8 cellular contexts compared by ENCODE assay signal in the genomic region with DNA sequence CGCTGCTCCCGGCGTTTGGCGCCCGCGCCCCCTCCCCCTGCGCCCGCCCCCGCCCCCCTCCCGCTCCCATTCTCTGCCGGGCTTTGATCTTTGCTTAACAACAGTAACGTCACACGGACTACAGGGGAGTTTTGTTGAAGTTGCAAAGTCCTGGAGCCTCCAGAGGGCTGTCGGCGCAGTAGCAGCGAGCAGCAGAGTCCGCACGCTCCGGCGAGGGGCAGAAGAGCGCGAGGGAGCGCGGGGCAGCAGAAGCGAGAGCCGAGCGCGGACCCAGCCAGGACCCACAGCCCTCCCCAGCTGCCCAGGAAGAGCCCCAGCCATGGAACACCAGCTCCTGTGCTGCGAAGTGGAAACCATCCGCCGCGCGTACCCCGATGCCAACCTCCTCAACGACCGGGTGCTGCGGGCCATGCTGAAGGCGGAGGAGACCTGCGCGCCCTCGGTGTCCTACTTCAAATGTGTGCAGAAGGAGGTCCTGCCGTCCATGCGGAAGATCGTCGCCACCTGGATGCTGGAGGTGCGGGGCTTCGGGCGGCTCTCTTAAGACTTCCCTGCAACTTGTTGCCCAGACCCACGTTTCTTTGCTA. TPM values are rescaled to one million over a fixed set of nuclear protein-coding genes. Genes with fewer than 3 reads are reported as not detected.
DNase-seq lines count a peak whose midpoint lies in the region; ATAC-seq and TF ChIP-seq lines count a peak whose summit lies in the region.

A gene (plus strand): TSS at position 162 of the 587 bp plus-strand sequence. CDS start 158 bp downstream, at position 320.

- H3K4me3 Mint-ChIP-seq in GM23338 (peak within 1 kb of the TSS; percentile 94), osteocyte (ENCODE audit: unreplicated experiment) (peak within 1 kb of the TSS; percentile 87)

- H4K20me1 ChIP-seq in GM23338 (replicated peaks; ENCODE audit: insufficient read depth): peaks cover 5% of the 10 kb centered on the region
- H4K20me1 ChIP-seq in OCI-LY7 (ENCODE audit: insufficient read depth, low read length): no peaks in the 10 kb centered on the region

- WGBS in adipose tissue, 3 donors: 1% methylated on average over 37 to 49 of the region's 49 CpGs
- 0% methylated on average over 48 to 49 of the region's 49 CpGs for WGBS in heart right ventricle, 2 donors

- H2AFZ ChIP-seq in GM23338: peak within 1 kb of the TSS; percentile 2; the same call in 1 of the 2 replicates
- no peak within 1 kb of the TSS for H2AFZ ChIP-seq in OCI-LY7 (ENCODE audit: low read length)

- peak in 1 of 2 experiments; percentile 13; a peak in 1 of 4 replicates for TF ChIP-seq CTCF in GM23338 (conservative IDR thresholded peaks at IDR 0.05; ENCODE audit: low read depth in 2 of 2)
- TF ChIP-seq CTCF in OCI-LY7 (conservative IDR thresholded peaks at IDR 0.05; ENCODE audit: low read length): no peak
- peak in 5 of 9 donors; percentile 16 to 44 (median 33) for TF ChIP-seq CTCF in heart right ventricle (IDR thresholded peaks at IDR 0.05)
- peak; percentile 41 for TF ChIP-seq CTCF in osteocyte (IDR thresholded peaks at IDR 0.05)

- no peaks in the 10 kb centered on the region for H3K36me3 ChIP-seq in GM23338 (ENCODE audit: insufficient read depth)
- no peaks in the 10 kb centered on the region for H3K36me3 ChIP-seq in OCI-LY7 (ENCODE audit: insufficient read depth, low read length)
- peaks cover 0 to 32% (median 12%) of the 10 kb centered on the region in 9 donors for H3K36me3 ChIP-seq in heart right ventricle

- H3K27me3 ChIP-seq in GM23338 (ENCODE audit: insufficient read depth) (peaks cover 37% of the 10 kb centered on the region), heart right ventricle (peaks cover 0 to 61% (median 14%) of the 10 kb centered on the region in 7 donors)

- no TSS peak for BruUV-seq in OCI-LY7 (replicated peaks; lab: Mats Ljungman, UMichigan)

- peaks cover 10% of the 10 kb centered on the region; the same call in 1 of the 2 replicates for H3F3A ChIP-seq in GM23338 (replicated peaks; ENCODE audit: low read depth)

- peak; percentile 86 for DNase-seq in AG20443 (ENCODE audit: low spot score)
- peak; percentile 93 for DNase-seq in GM23338 (ENCODE audit: low spot score)
- peak; percentile 13 for DNase-seq in OCI-LY7 (ENCODE audit: low spot score)
- peak; percentile 78 to 85 for DNase-seq in heart right ventricle
- peak; percentile 92 for DNase-seq in osteocyte (ENCODE audit: extremely low spot score, unreplicated experiment)

- POLR2A ChIA-PET in OCI-LY7 (lab: Charles Lee): interaction anchor here (0.6 kb wide), 1 partner anchor 540 kb away, joined by 3 read pairs; no protein-coding TSS in a partner anchor

- peaks cover 39% of the 10 kb centered on the region for H3K27me3 Mint-ChIP-seq in GM23338 (ENCODE audit: insufficient read depth, low read depth, poor library complexity)
- no peaks in the 10 kb centered on the region for H3K27me3 Mint-ChIP-seq in osteocyte (ENCODE audit: unreplicated experiment)

- H3K9me3 ChIP-seq in OCI-LY7 (ENCODE audit: low read length) (no peaks in the 10 kb centered on the region), heart right ventricle (no peaks in the 10 kb centered on the region)

- H3K27ac Mint-ChIP-seq in GM23338 (peak within 1 kb of the TSS; percentile 89), osteocyte (ENCODE audit: unreplicated experiment) (peak within 1 kb of the TSS; percentile 86)

- peaks cover 7% of the 10 kb centered on the region; the same call in 1 of the 3 replicates for H3K4me1 Mint-ChIP-seq in GM23338
- peaks cover 43% of the 10 kb centered on the region for H3K4me1 Mint-ChIP-seq in osteocyte (ENCODE audit: unreplicated experiment)

- CTCF ChIA-PET in OCI-LY7 (lab: Charles Lee; ENCODE audit: unreplicated experiment): no interaction called here

- H3K27ac ChIP-seq in GM23338 (ENCODE audit: low read depth) (peak within 1 kb of the TSS; percentile 87), OCI-LY7 (ENCODE audit: low read depth, low read length, poor library complexity, severe bottlenecking) (no peak within 1 kb of the TSS), adipose tissue (ENCODE audit: low read depth, low read length) (no peak within 1 kb of the TSS), heart right ventricle (peak within 1 kb of the TSS; percentile 90 to 99 (median 95))

- H3K4me3 ChIP-seq in GM23338: peak within 1 kb of the TSS; percentile 91
- no peak within 1 kb of the TSS for H3K4me3 ChIP-seq in OCI-LY7 (ENCODE audit: low read depth, low read length, poor library complexity, severe bottlenecking)
- H3K4me3 ChIP-seq in heart right ventricle: peak within 1 kb of the TSS; percentile 77 to 99 (median 84)

- H3K4me2 ChIP-seq in GM23338 (peak within 1 kb of the TSS; percentile 94), OCI-LY7 (ENCODE audit: low read length) (no peak within 1 kb of the TSS)

- H3K4me1 ChIP-seq in GM23338 (ENCODE audit: insufficient read depth) (peaks cover 16% of the 10 kb centered on the region), OCI-LY7 (ENCODE audit: insufficient read depth, low read length, poor library complexity, severe bottlenecking) (no peaks in the 10 kb centered on the region), heart right ventricle (peaks cover 13 to 80% (median 77%) of the 10 kb centered on the region in 9 donors)

- H3K79me2 ChIP-seq in GM23338 (replicated peaks; ENCODE audit: insufficient read depth) (peaks cover 23% of the 10 kb centered on the region), OCI-LY7 (ENCODE audit: insufficient read depth, low read depth, low read length) (no peaks in the 10 kb centered on the region)

- H3K36me3 Mint-ChIP-seq in GM23338 (ENCODE audit: low read depth) (peaks cover 29% of the 10 kb centered on the region), osteocyte (ENCODE audit: unreplicated experiment) (peaks cover 5% of the 10 kb centered on the region)

- ATAC-seq in GM23338: peak; percentile 19
- peak; percentile 21 to 61 (median 48) for ATAC-seq in heart right ventricle
- ATAC-seq in GM21723 (IDR thresholded peaks at IDR 0.05; ENCODE audit: unreplicated experiment): no peak
- no peak for ATAC-seq in GM21447 (IDR thresholded peaks at IDR 0.05; ENCODE audit: unreplicated experiment)

- peaks cover 2% of the 10 kb centered on the region; the same call in 2 of the 3 replicates for H3K9me3 Mint-ChIP-seq in GM23338
- H3K9me3 Mint-ChIP-seq in osteocyte (ENCODE audit: unreplicated experiment): no peaks in the 10 kb centered on the region

- H3K9me2 ChIP-seq in GM23338 (ENCODE audit: insufficient read depth) (no peaks in the 10 kb centered on the region), OCI-LY7 (ENCODE audit: insufficient read depth, low read length) (no peaks in the 10 kb centered on the region)

- intact Hi-C loops in OCI-LY7 (cut with micrococcal nuclease; ENCODE audit: unreplicated experiment) (no loop called here), heart right ventricle (cut with DNase I) (loop anchor here in 9 of 10 donors (2.0 to 10.0 kb wide), 11 partner anchors 198 to 746 kb away; a partner anchor contains a TSS)

TF ChIP-seq in GM23338, 12 proteins besides CTCF, POLR2A, EP300 and RAD21 (continues in another document):
- TF ChIP-seq, protein P1, sequence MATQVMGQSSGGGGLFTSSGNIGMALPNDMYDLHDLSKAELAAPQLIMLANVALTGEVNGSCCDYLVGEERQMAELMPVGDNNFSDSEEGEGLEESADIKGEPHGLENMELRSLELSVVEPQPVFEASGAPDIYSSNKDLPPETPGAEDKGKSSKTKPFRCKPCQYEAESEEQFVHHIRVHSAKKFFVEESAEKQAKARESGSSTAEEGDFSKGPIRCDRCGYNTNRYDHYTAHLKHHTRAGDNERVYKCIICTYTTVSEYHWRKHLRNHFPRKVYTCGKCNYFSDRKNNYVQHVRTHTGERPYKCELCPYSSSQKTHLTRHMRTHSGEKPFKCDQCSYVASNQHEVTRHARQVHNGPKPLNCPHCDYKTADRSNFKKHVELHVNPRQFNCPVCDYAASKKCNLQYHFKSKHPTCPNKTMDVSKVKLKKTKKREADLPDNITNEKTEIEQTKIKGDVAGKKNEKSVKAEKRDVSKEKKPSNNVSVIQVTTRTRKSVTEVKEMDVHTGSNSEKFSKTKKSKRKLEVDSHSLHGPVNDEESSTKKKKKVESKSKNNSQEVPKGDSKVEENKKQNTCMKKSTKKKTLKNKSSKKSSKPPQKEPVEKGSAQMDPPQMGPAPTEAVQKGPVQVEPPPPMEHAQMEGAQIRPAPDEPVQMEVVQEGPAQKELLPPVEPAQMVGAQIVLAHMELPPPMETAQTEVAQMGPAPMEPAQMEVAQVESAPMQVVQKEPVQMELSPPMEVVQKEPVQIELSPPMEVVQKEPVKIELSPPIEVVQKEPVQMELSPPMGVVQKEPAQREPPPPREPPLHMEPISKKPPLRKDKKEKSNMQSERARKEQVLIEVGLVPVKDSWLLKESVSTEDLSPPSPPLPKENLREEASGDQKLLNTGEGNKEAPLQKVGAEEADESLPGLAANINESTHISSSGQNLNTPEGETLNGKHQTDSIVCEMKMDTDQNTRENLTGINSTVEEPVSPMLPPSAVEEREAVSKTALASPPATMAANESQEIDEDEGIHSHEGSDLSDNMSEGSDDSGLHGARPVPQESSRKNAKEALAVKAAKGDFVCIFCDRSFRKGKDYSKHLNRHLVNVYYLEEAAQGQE (IDR thresholded peaks at IDR 0.05; ENCODE audit: unreplicated experiment): no peak
- TF ChIP-seq ZNF114 (CRISPR knock-in tag; IDR thresholded peaks at IDR 0.05): no peak
- peak; percentile 96 for TF ChIP-seq POLR2AphosphoS5 (IDR thresholded peaks at IDR 0.05; ENCODE audit: low read depth)
- TF ChIP-seq EZH2 (IDR thresholded peaks at IDR 0.05; ENCODE audit: low read depth, unreplicated experiment): no peak
- TF ChIP-seq ZNF331 (CRISPR knock-in tag; IDR thresholded peaks at IDR 0.05; ENCODE audit: low read depth): no peak
- no peak for TF ChIP-seq NANOG (IDR thresholded peaks at IDR 0.05; ENCODE audit: borderline replicate concordance)
- TF ChIP-seq STAT1 (IDR thresholded peaks at IDR 0.05; ENCODE audit: unreplicated experiment): no peak
- TF ChIP-seq CREB1 (CRISPR knock-in tag; IDR thresholded peaks at IDR 0.05; ENCODE audit: low read depth): peak; percentile 72

RNA-seq across cellular contexts. Expression of the gene that starts here (rescaled TPM):
- total RNA-seq in GM23338 (2014; rRNA removed; shearing (Covaris generic)): 99.1 and 109 TPM in 2 replicates
- 159 and 183 TPM in 2 replicates for polyA plus RNA-seq in GM23338 (2016; fragmentation: Nextera tagmentation; extraction: Ambion mirVana)
- 0.44 TPM in 1 of 2 replicates, not detected in the other for total RNA-seq in OCI-LY7 (2014; rRNA removed; shearing (Covaris generic))
- total RNA-seq in OCI-LY7 (2022): not detected in 2 replicates
- polyA plus RNA-seq in adipose tissue: 10 to 100 TPM; 11.1 to 59.6 (median 36.9) TPM
- 100 to 1,000 TPM in 9 of 10 donors, 10 to 100 TPM in 1; 88.8 to 292 (median 189) TPM for total RNA-seq in heart right ventricle
- polyA plus RNA-seq in heart right ventricle: 10 to 100 TPM; 11.4 to 30.4 TPM
- total RNA-seq in osteocyte: 180 and 183 TPM in 2 replicates

Comparison
In these comparisons a context has a peak if more than half of its experiments do, and no peak if none do; other contexts are left out.
1. RNA of the gene that starts here (total RNA-seq): 88.8 to 292 TPM in heart right ventricle, 180 to 183 TPM in osteocyte and 99.1 to 109 TPM in GM23338; 0.44 TPM in OCI-LY7; every median in the first group is over 10 times any median in the second.
2. Peak in DNase-seq in OCI-LY7; RNA of the gene not detected or under 1 TPM.
3. DNase-seq: peak in every context shown above with its lines; median percentile 93 in GM23338; 92 in osteocyte; 86 in AG20443; 82 in heart right ventricle; 13 in OCI-LY7.
4. ATAC-seq: peak in GM23338 (single experiment) and heart right ventricle (8 of 8); none in GM21723 (single experiment) and GM21447 (single experiment).
5. H3K27ac ChIP-seq: peak in GM23338 (single experiment) and heart right ventricle (10 of 10); none in OCI-LY7 (single experiment) and adipose tissue (single experiment).